24 cellular contexts compared by ENCODE assay signal in the genomic region with DNA sequence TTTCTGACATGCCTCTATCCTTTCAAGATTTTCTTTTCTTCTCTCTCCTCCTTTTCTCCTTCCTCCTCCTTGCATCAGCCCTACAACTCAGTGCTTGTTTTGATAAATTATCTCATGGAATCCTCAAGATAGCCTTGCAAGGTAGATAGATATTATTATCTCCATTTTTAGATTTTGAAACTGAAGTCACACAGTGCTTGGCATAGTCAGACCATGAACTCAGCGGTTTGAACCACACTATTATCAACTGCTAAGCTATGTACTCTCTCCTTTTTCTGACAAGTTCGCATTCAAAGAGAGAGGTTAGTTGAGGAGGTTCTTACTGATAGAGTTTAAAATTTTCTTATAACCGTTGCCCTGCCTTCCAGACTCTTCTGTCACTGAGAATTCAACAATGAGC.
"Had no signal": no experiment of that assay in that cellular context is flagged by ENCODE, and none has a peak within 500 bp of the region (broad histone marks: within the 10 kb centered on the region; RNA-seq: fewer than 3 reads in every experiment).

No MANE protein-coding gene starts in this region.

- H3K4me1 ChIP-seq: esophagus muscularis mucosa, left ventricle myocardium inferior, pancreas, prostate gland, suprapubic skin, tibial nerve had no signal

- DNase-seq: activated CD4-positive, alpha-beta T cell treated with anti-CD3 and anti-CD28 coated beads for 36 hours; activated CD4-positive, CD25-positive, alpha-beta regulatory T cell; activated CD8-positive, alpha-beta memory T cell treated with anti-CD3 and anti-CD28 coated beads, Interleukin-2, amount 10 ng/mL, durations not matched to agents 7 days and 5 days; activated CD8-positive, alpha-beta T cell treated with anti-CD3 and anti-CD28 coated beads, Interleukin-2, amount 10 ng/mL, durations not matched to agents 7 days and 5 days; activated naive CD4-positive, alpha-beta T cell; activated T-cell treated with anti-CD3 and anti-CD28 coated beads, Interleukin-2, amount 50 U/mL, for 72 hours; aorta; central memory CD4-positive, alpha-beta T cell; dermis blood vessel endothelial cell; effector CD4-positive, alpha-beta T cell; islet precursor cell; left ventricle myocardium inferior; mucosa of descending colon; pancreas; retina; small intestine; stimulated activated CD4-positive, alpha-beta T cell treated with anti-CD3 and anti-CD28 coated beads, Interleukin-2, amount 100 ng/mL, for 24 hours; stimulated activated naive B cell treated with anti-CD40 and anti-IgM and Interleukin-4, amounts not matched to agents 10 μg/mL and 1 μg/mL and 100 μg/mL, for 72 hours had no signal

- H3K27ac ChIP-seq: esophagus muscularis mucosa, left ventricle myocardium inferior, neutrophil, pancreas, prostate gland, suprapubic skin, tibial nerve had no signal

- H3K27me3 ChIP-seq: esophagus muscularis mucosa, neutrophil, pancreas, suprapubic skin, tibial nerve had no signal

- H3K4me3 ChIP-seq: esophagus muscularis mucosa, left ventricle myocardium inferior, lung, mucosa of descending colon, pancreas, prostate gland, suprapubic skin, tibial nerve had no signal

- H3K9me3 ChIP-seq: esophagus muscularis mucosa, mucosa of descending colon, neutrophil, pancreas, prostate gland, suprapubic skin, tibial nerve had no signal

- H3K36me3 ChIP-seq: neutrophil, pancreas, prostate gland, suprapubic skin had no signal
